ENCODE assay signal across 8 cellular contexts in genomic region chr15:64092864-64093626, GRCh38. TPM values are rescaled to one million over a fixed set of nuclear protein-coding genes. Genes with fewer than 3 reads are reported as not detected.
DNase-seq lines count a peak whose midpoint lies in the region; ATAC-seq, FAIRE-seq and TF ChIP-seq lines count a peak whose summit lies in the region.

No MANE protein-coding gene starts in this region.

- no peak for FAIRE-seq in small intestine (lab: Jason Lieb, UNC)

- H3K27me3 ChIP-seq in SJCRH30: no peaks in the 10 kb centered on the region
- H3K27me3 ChIP-seq in iPS-18a (ENCODE audit: control insufficient read depth, insufficient read depth, low read length): no peaks in the 10 kb centered on the region
- H3K27me3 ChIP-seq in small intestine (ENCODE audit: control insufficient read depth in 2 of 2, insufficient read depth in 2 of 2, low read length in 2 of 2): no peaks in the 10 kb centered on the region

- peak; percentile 15 for TF ChIP-seq CTCF in astrocyte of the spinal cord (IDR thresholded peaks at IDR 0.05; ENCODE audit: low read depth, low read length)

- peak overlapping the region; percentile 79 for H3K27ac ChIP-seq in SJCRH30
- peak overlapping the region; percentile 89 for H3K27ac ChIP-seq in iPS-18a (ENCODE audit: low read length)
- peak overlapping the region; percentile 85 to 92 for H3K27ac ChIP-seq in small intestine (ENCODE audit: low read depth in 1 of 2, low read length in 1 of 2)

- H3K4me1 ChIP-seq in SJCRH30 (peaks cover 6% of the 10 kb centered on the region; the same call in 1 of the 2 replicates), iPS-18a (ENCODE audit: control insufficient read depth, low read depth, low read length) (peaks cover 13% of the 10 kb centered on the region), small intestine (ENCODE audit: control insufficient read depth in 2 of 2, insufficient read depth in 1 of 2, low read depth in 1 of 2, low read length in 1 of 2) (peaks cover 5 to 7% of the 10 kb centered on the region in 2 donors)

- peak; percentile 12 for DNase-seq in activated T-cell treated with anti-CD3 and anti-CD28 coated beads for 1 hour (ENCODE audit: low read depth)
- no peak for DNase-seq in activated T-cell treated with anti-CD3 and anti-CD28 coated beads for 4 hours
- peak; percentile 57 to 71 for DNase-seq in SJCRH30
- DNase-seq in astrocyte of the spinal cord (ENCODE audit: low read depth, low spot score): peak; percentile 77
- peak; percentile 76 for DNase-seq in small intestine

- ATAC-seq in HG03521 (IDR thresholded peaks at IDR 0.05; ENCODE audit: unreplicated experiment) (peak; percentile 14), GM21390 (IDR thresholded peaks at IDR 0.05; ENCODE audit: unreplicated experiment) (no peak)

- peak overlapping the region; percentile 82 for H3K4me3 ChIP-seq in SJCRH30
- H3K4me3 ChIP-seq in astrocyte of the spinal cord (ENCODE audit: low read depth, low read length): peak overlapping the region; percentile 69
- peak overlapping the region; percentile 95 for H3K4me3 ChIP-seq in iPS-18a (ENCODE audit: low read length)
- peak overlapping the region; percentile 70 to 81 for H3K4me3 ChIP-seq in small intestine (ENCODE audit: low read depth in 1 of 2, low read length in 2 of 2)

- in situ Hi-C loops in astrocyte of the spinal cord (cut with HindIII; ENCODE audit: low sequenced_read_pairs): no loop called here

- WGBS in small intestine, 3 donors: 1 to 4% (median 2%) methylated on average over 22 of the region's 22 CpGs

- H3K9me3 ChIP-seq in SJCRH30 (replicated peaks) (no peaks in the 10 kb centered on the region), iPS-18a (ENCODE audit: control insufficient read depth, low read depth, low read length) (no peaks in the 10 kb centered on the region), small intestine (ENCODE audit: control insufficient read depth, low read depth) (no peaks in the 10 kb centered on the region)

- H3K36me3 ChIP-seq in SJCRH30: peaks cover 7% of the 10 kb centered on the region
- H3K36me3 ChIP-seq in iPS-18a (ENCODE audit: control insufficient read depth, low read depth, low read length): peaks cover 5% of the 10 kb centered on the region
- peaks cover 4 to 7% of the 10 kb centered on the region in 2 donors for H3K36me3 ChIP-seq in small intestine (ENCODE audit: control insufficient read depth in 2 of 2, insufficient read depth in 2 of 2, low read length in 2 of 2)

- H3K9ac ChIP-seq in iPS-18a (ENCODE audit: low read length): peak overlapping the region; percentile 91

RNA-seq across cellular contexts. Expression of gene CIAO2A, which starts 0.6 kb away (rescaled TPM):
- total RNA-seq in SJCRH30 (2014; rRNA removed; shearing (Covaris generic)): 126 and 143 TPM in 2 replicates
- polyA plus RNA-seq in small intestine: 100 to 1,000 TPM; 136 to 259 (median 206) TPM

RNA-seq across cellular contexts. Expression of gene SNX1, which starts 2.7 kb away (rescaled TPM):
- 38.9 and 46.6 TPM in 2 replicates for total RNA-seq in SJCRH30 (2014; rRNA removed; shearing (Covaris generic))
- polyA plus RNA-seq in small intestine: 10 to 100 TPM; 56.5 to 95.7 (median 58.7) TPM

RNA-seq across cellular contexts. Expression of gene DAPK2, which starts 46.8 kb away (rescaled TPM):
- 0.23 and 0.85 TPM in 2 replicates for total RNA-seq in SJCRH30 (2014; rRNA removed; shearing (Covaris generic))
- 10 to 100 TPM; 11.6 to 91.6 (median 83.4) TPM for polyA plus RNA-seq in small intestine

RNA-seq across cellular contexts. Expression of gene SNX22, which starts 58.5 kb away (rescaled TPM):
- 1.5 and 1.6 TPM in 2 replicates for total RNA-seq in SJCRH30 (2014; rRNA removed; shearing (Covaris generic))
- 1 to 10 TPM in 1 of 3 donors, under 1 TPM in 2; 0.54 to 1.8 (median 0.67) TPM for polyA plus RNA-seq in small intestine
